In the genomic region with DNA sequence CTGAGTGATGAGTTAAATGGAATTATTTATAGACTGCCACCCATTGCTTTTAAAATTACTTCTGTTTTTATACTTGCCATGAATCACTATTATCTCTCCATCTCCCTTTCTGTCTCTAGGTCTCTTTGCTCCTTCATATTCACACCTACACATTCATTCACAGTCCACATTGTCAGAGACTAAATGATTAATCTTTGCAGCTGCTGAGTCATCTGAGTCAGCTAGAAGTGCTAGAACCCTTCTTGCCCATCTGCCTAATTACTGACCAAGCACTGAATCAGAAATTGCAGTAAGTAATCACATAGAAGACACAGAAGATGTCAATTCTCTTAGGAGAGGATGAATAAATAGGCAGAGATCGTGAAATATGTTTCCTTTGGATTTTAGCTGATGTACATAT, we compare ENCODE assay signal across 21 cellular contexts. TPM values are rescaled to one million over a fixed set of nuclear protein-coding genes. Genes with fewer than 3 reads are reported as not detected.
DNase-seq lines count a peak whose midpoint lies in the region; ATAC-seq and TF ChIP-seq lines count a peak whose summit lies in the region.
"Had no signal": no experiment of that assay in that cellular context is flagged by ENCODE, and none has a peak within 500 bp of the region (broad histone marks: within the 10 kb centered on the region; RNA-seq: fewer than 3 reads in every experiment).

No MANE protein-coding gene starts in this region.

- no peaks in the 10 kb centered on the region for H3K79me2 ChIP-seq in GM23248 (ENCODE audit: insufficient read depth)

- H3K4me3 ChIP-seq in GM23248, result no peak overlapping the region
- H3K4me3 ChIP-seq: adrenal gland, lower lobe of right lung, skin epidermis, thyroid gland had no signal

- DNase-seq in DMS 273 treated with DMSO at 0.1 percent for 48 hours (lab: John Stamatoyannopoulos, UW) (peak; percentile 42), GM23248 (peak; percentile 33), NCI-H748 (lab: John Stamatoyannopoulos, UW; ENCODE audit: unreplicated experiment) (peak; percentile 55), glutamatergic neuron (no peak), AG20443 (ENCODE audit: low spot score) (no peak), substantia nigra (lab: John Stamatoyannopoulos, UW) (no peak)
- no peak for DNase-seq in activated CD4-positive, CD25-positive, alpha-beta regulatory T cell treated with anti-CD3 and anti-CD28 coated beads, Interleukin-2, amount 50 U/mL, for 72 hours
- DNase-seq: activated CD8-positive, alpha-beta memory T cell treated with anti-CD3 and anti-CD28 coated beads, Interleukin-2, amount 10 ng/mL, durations not matched to agents 7 days and 5 days; activated effector memory CD4-positive, alpha-beta T cell treated with Interleukin-2 at 50 U/mL for 16 hours; adrenal gland; foreskin fibroblast; KG1; lower lobe of right lung; natural killer cell; NCI-H774; thyroid gland had no signal

- in situ Hi-C loops in GM23248 (cut with MboI), result no loop called here

- H3K27ac Mint-ChIP-seq in glutamatergic neuron (ENCODE audit: unreplicated experiment), result peak overlapping the region; percentile 90
- H3K27ac Mint-ChIP-seq: activated CD8-positive, alpha-beta memory T cell treated with anti-CD3 and anti-CD28 coated beads, Interleukin-2, amount 10 ng/mL, durations not matched to agents 7 days and 5 days; natural killer cell; T-helper 1 cell treated with Interleukin-12 subunit alpha and Interleukin-12 subunit beta and Interleukin-4 antibody, amounts not matched to agents 30 μg/mL and 1 μg/mL, for 36 hours had no signal

- H3K27me3 ChIP-seq in GM23248 (replicated peaks; ENCODE audit: insufficient read depth), result peaks cover 3% of the 10 kb centered on the region; the same call in 1 of the 2 replicates
- H3K27me3 ChIP-seq: thyroid gland had no signal

- H3K27ac ChIP-seq in GM23248, result no peak overlapping the region
- H3K27ac ChIP-seq in substantia nigra (ENCODE audit: low read depth, low read length, poor library complexity, severe bottlenecking), result no peak overlapping the region
- H3K27ac ChIP-seq: adrenal gland, HL-60, lower lobe of right lung, skin epidermis, thyroid gland had no signal

- H3K9me2 ChIP-seq in GM23248 (ENCODE audit: insufficient read depth), result no peaks in the 10 kb centered on the region

- no peaks in the 10 kb centered on the region for H3K9me3 Mint-ChIP-seq in glutamatergic neuron (ENCODE audit: unreplicated experiment)
- H3K9me3 Mint-ChIP-seq: T-helper 1 cell treated with Interleukin-12 subunit alpha and Interleukin-12 subunit beta and Interleukin-4 antibody, amounts not matched to agents 30 μg/mL and 1 μg/mL, for 36 hours had no signal

- WGBS in GM23248 (ENCODE audit: low coverage in 1 of 2, low lambda C conversion rate in 2 of 2, missing lambda C conversion rate in 2 of 2), 2 experiments, result 30 to 50% methylated on average over 1 of the region's 1 CpG

- H3K4me1 ChIP-seq in GM23248 (ENCODE audit: insufficient read depth), result peaks cover 6% of the 10 kb centered on the region; the same call in 1 of the 2 replicates
- H3K4me1 ChIP-seq: adrenal gland, lower lobe of right lung, thyroid gland had no signal

- peak overlapping the region; percentile 67 for H3K4me3 Mint-ChIP-seq in glutamatergic neuron (ENCODE audit: unreplicated experiment)
- H3K4me3 Mint-ChIP-seq: activated CD8-positive, alpha-beta memory T cell treated with anti-CD3 and anti-CD28 coated beads, Interleukin-2, amount 10 ng/mL, durations not matched to agents 7 days and 5 days; natural killer cell; T-helper 1 cell treated with Interleukin-12 subunit alpha and Interleukin-12 subunit beta and Interleukin-4 antibody, amounts not matched to agents 30 μg/mL and 1 μg/mL, for 36 hours had no signal

- no peaks in the 10 kb centered on the region for H3K9me3 ChIP-seq in GM23248 (ENCODE audit: low read depth)
- H3K9me3 ChIP-seq: adrenal gland, lower lobe of right lung, thyroid gland had no signal

- no peaks in the 10 kb centered on the region for H3K36me3 ChIP-seq in GM23248 (ENCODE audit: low read depth)
- H3K36me3 ChIP-seq: adrenal gland, lower lobe of right lung, thyroid gland had no signal

- no peaks in the 10 kb centered on the region for H3F3A ChIP-seq in GM23248 (ENCODE audit: insufficient read depth)

- H3K36me3 Mint-ChIP-seq in glutamatergic neuron (ENCODE audit: unreplicated experiment), result no peaks in the 10 kb centered on the region
- H3K36me3 Mint-ChIP-seq: activated CD8-positive, alpha-beta memory T cell treated with anti-CD3 and anti-CD28 coated beads, Interleukin-2, amount 10 ng/mL, durations not matched to agents 7 days and 5 days; natural killer cell had no signal

- H3K9ac ChIP-seq in GM23248, result no peak overlapping the region

- no peak for TF ChIP-seq CTCF in glutamatergic neuron (IDR thresholded peaks at IDR 0.05; ENCODE audit: partially characterized antibody, unreplicated experiment)

- peaks cover 8% of the 10 kb centered on the region for H3K4me1 Mint-ChIP-seq in glutamatergic neuron (ENCODE audit: low read depth, unreplicated experiment)
- H3K4me1 Mint-ChIP-seq: activated CD8-positive, alpha-beta memory T cell treated with anti-CD3 and anti-CD28 coated beads, Interleukin-2, amount 10 ng/mL, durations not matched to agents 7 days and 5 days; natural killer cell had no signal

- H3K27me3 Mint-ChIP-seq in glutamatergic neuron (ENCODE audit: unreplicated experiment), result no peaks in the 10 kb centered on the region
- H3K27me3 Mint-ChIP-seq: activated CD8-positive, alpha-beta memory T cell treated with anti-CD3 and anti-CD28 coated beads, Interleukin-2, amount 10 ng/mL, durations not matched to agents 7 days and 5 days had no signal

- peak overlapping the region; percentile 20 for H3K4me2 ChIP-seq in GM23248 (ENCODE audit: unreplicated experiment)

- no peaks in the 10 kb centered on the region for H4K20me1 ChIP-seq in GM23248 (ENCODE audit: insufficient read depth)

- no peak for ATAC-seq in HG02870 (IDR thresholded peaks at IDR 0.05; ENCODE audit: unreplicated experiment)
- ATAC-seq: activated CD4-positive, CD25-positive, alpha-beta regulatory T cell treated with anti-CD3 and anti-CD28 coated beads, Interleukin-2, amount 50 U/mL, for 24 hours; activated CD8-positive, alpha-beta memory T cell treated with anti-CD3 and anti-CD28 coated beads, Interleukin-2, amount 10 ng/mL, durations not matched to agents 7 days and 5 days; lower lobe of right lung; natural killer cell had no signal

- H2AFZ ChIP-seq in GM23248, result no peak overlapping the region

RNA-seq across cellular contexts. Expression of a gene that starts 31.6 kb away (rescaled TPM):
- total RNA-seq in GM23248 (2014; rRNA removed; shearing (Covaris generic)), result 5.4 and 6.2 TPM in 2 replicates
- polyA plus RNA-seq in GM23248 (2016; fragmentation: Nextera tagmentation; extraction: Ambion mirVana), result 1.4 and 2.0 TPM in 2 replicates
- total RNA-seq in glutamatergic neuron (ENCODE audit: unreplicated experiment), result 36.0 TPM
- total RNA-seq: activated CD8-positive, alpha-beta memory T cell treated with anti-CD3 and anti-CD28 coated beads, Interleukin-2, amount 10 ng/mL, durations not matched to agents 7 days and 5 days; natural killer cell had no signal

Comparison
In these comparisons a context has a peak if more than half of its experiments do, and no peak if none do; other contexts are left out.
1. DNase-seq: peak in DMS 273 treated with DMSO at 0.1 percent for 48 hours (single experiment), GM23248 (single experiment) and NCI-H748 (single experiment); none in glutamatergic neuron (single experiment), activated CD4-positive, CD25-positive, alpha-beta regulatory T cell treated with anti-CD3 and anti-CD28 coated beads, Interleukin-2, amount 50 U/mL, for 72 hours (single experiment), AG20443 (single experiment) and substantia nigra (0 of 49).